Comparison of ENCODE assay signal across 1 cellular context in the genomic region with DNA sequence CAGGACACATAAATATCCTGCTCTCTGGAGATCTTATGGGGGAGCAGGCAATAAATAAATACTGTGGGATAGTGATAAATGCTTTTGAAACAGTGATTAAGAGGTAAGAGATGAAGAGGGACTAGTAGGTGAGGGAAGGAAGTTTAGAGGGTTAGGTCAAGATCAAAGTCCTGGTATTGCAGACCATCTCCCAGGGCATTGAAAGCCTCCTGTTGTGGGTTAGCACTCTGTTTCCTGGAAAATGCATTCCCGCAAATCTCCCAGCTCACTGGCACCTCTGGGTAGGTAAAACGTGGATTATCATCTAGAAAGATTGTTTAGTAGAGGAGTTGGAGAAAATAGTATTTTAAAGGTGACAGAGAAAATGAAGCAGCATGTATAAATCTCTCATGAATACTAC.
TF ChIP-seq lines count a peak whose summit lies in the region.

No MANE protein-coding gene starts in this region.

TF ChIP-seq in HCT116, 20 proteins besides CTCF, POLR2A, EP300 and RAD21 (continued from another document):
- TF ChIP-seq, protein P1, sequence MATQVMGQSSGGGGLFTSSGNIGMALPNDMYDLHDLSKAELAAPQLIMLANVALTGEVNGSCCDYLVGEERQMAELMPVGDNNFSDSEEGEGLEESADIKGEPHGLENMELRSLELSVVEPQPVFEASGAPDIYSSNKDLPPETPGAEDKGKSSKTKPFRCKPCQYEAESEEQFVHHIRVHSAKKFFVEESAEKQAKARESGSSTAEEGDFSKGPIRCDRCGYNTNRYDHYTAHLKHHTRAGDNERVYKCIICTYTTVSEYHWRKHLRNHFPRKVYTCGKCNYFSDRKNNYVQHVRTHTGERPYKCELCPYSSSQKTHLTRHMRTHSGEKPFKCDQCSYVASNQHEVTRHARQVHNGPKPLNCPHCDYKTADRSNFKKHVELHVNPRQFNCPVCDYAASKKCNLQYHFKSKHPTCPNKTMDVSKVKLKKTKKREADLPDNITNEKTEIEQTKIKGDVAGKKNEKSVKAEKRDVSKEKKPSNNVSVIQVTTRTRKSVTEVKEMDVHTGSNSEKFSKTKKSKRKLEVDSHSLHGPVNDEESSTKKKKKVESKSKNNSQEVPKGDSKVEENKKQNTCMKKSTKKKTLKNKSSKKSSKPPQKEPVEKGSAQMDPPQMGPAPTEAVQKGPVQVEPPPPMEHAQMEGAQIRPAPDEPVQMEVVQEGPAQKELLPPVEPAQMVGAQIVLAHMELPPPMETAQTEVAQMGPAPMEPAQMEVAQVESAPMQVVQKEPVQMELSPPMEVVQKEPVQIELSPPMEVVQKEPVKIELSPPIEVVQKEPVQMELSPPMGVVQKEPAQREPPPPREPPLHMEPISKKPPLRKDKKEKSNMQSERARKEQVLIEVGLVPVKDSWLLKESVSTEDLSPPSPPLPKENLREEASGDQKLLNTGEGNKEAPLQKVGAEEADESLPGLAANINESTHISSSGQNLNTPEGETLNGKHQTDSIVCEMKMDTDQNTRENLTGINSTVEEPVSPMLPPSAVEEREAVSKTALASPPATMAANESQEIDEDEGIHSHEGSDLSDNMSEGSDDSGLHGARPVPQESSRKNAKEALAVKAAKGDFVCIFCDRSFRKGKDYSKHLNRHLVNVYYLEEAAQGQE (IDR thresholded peaks at IDR 0.05; ENCODE audit: low read depth), result no peak
